ENCODE assay signal across 23 cellular contexts in the genomic region with DNA sequence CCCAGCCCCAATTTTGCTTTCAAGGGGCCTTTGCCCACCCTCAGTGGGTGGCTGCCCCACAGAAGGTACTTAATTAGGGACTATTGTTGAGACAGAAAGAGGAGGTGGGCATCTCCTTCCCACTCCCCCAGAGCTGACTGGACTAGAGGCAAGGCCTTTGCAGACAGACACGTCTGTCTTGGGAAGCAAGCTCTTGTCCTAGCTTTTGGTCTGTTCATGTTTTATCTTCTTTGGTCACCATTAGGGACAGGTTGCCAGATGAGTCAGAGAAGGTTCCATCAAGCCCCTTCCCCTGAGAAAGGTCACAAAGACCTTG. TPM values are rescaled to one million over a fixed set of nuclear protein-coding genes. Genes with fewer than 3 reads are reported as not detected.
DNase-seq lines count a peak whose midpoint lies in the region; ATAC-seq and TF ChIP-seq lines count a peak whose summit lies in the region.
"Had no signal": no experiment of that assay in that cellular context is flagged by ENCODE, and none has a peak within 500 bp of the region (broad histone marks: within the 10 kb centered on the region; RNA-seq: fewer than 3 reads in every experiment).

No MANE protein-coding gene starts in this region.

- no peak overlapping the region for H2AK9ac ChIP-seq in IMR-90 (replicated peaks; ENCODE audit: low read depth, low read length, poor library complexity)

- H3K9me1 ChIP-seq in IMR-90 (ENCODE audit: insufficient read depth, low read length): 0 out of 2 replicates have a peak, but pooled peaks cover 2% of the 10 kb centered on the region

- H3K4me1 ChIP-seq in IMR-90 (ENCODE audit: control insufficient read depth, insufficient read depth, low read length) (peaks cover 2% of the 10 kb centered on the region; the same call in 1 of the 2 replicates), neutrophil (ENCODE audit: control insufficient read depth in 1 of 2, insufficient read depth in 1 of 2, low read depth in 1 of 2, low read length in 1 of 2) (peaks cover 32 to 44% of the 10 kb centered on the region in 2 experiments), right cardiac atrium (ENCODE audit: control insufficient read depth, insufficient read depth, low read length) (no peaks in the 10 kb centered on the region)
- H3K4me1 ChIP-seq: HAP-1, SJCRH30 had no signal

- H4K20me1 ChIP-seq in IMR-90 (ENCODE audit: insufficient read depth, low read length): no peaks in the 10 kb centered on the region

- no TSS peak for BruUV-seq in IMR-90 (replicated peaks; lab: Mats Ljungman, UMichigan)

- H3K18ac ChIP-seq in IMR-90 (ENCODE audit: low read depth, low read length): no peak overlapping the region

- H4K5ac ChIP-seq in IMR-90 (ENCODE audit: low read depth, low read length): no peak overlapping the region

- H3K27ac ChIP-seq in 22Rv1 (peak overlapping the region; percentile 90), IMR-90 (ENCODE audit: insufficient read depth, low read length) (no peak overlapping the region), neutrophil (peak overlapping the region; percentile 68), right cardiac atrium (ENCODE audit: low read length) (no peak overlapping the region)
- H3K27ac ChIP-seq: GM23248, KMS-11, SJCRH30 had no signal

- no peaks in the 10 kb centered on the region for H3K79me1 ChIP-seq in IMR-90 (ENCODE audit: low read depth in 1 of 2, low read length in 2 of 2)

- CTCF ChIA-PET in IMR-90 (lab: Yijun Ruan, JAX): no interaction called here

- no peak overlapping the region for H2BK15ac ChIP-seq in IMR-90 (ENCODE audit: low read depth, low read length)

- H3K23ac ChIP-seq in IMR-90 (ENCODE audit: low read depth, low read length): no peak overlapping the region

- DNase-seq in IMR-90 (no peak), right cardiac atrium (no peak)
- DNase-seq: 8988T, ACHN, GM23248, HFFc6, NCI-H1092, NCI-H1417 treated with DMSO at 0.1 percent for 48 hours, NCI-H1694 treated with DMSO at 0.1 percent for 48 hours, NCI-H2081, NCI-H226, NCI-H510A, NCI-H69, SJCRH30, T-cell had no signal

- no CpG with 5 or more reads among the region's 1 CpG for WGBS in IMR-90 (ENCODE audit: extremely low coverage in 2 of 2, insufficient read length in 1 of 2), 2 experiments
- WGBS in right cardiac atrium: 91% methylated on average over 1 of the region's 1 CpG

- H2AK5ac ChIP-seq in IMR-90 (ENCODE audit: low read depth, low read length): no peak overlapping the region

- no peak overlapping the region for H3K9ac ChIP-seq in IMR-90 (ENCODE audit: low read depth, low read length)
- H3K9ac ChIP-seq: GM23248, KMS-11 had no signal

- no peak overlapping the region for H2BK20ac ChIP-seq in IMR-90 (ENCODE audit: low read depth, low read length)

- TF ChIP-seq POLR2A in IMR-90 (IDR thresholded peaks at IDR 0.05; ENCODE audit: low read depth, low read length) (no peak), Raji (IDR thresholded peaks at IDR 0.05; ENCODE audit: insufficient read depth, low read depth, low read length) (peak; percentile 28)

- no peak overlapping the region for H3K4me3 ChIP-seq in IMR-90 (ENCODE audit: insufficient read depth, low read depth, low read length)
- H3K4me3 ChIP-seq in neutrophil (ENCODE audit: low read depth in 1 of 2, low read length in 1 of 2): no peak overlapping the region
- no peak overlapping the region for H3K4me3 ChIP-seq in right cardiac atrium (ENCODE audit: low read length)
- H3K4me3 ChIP-seq: GM23248, HAP-1, SJCRH30 had no signal

- TF ChIP-seq CTCF in 22Rv1 (IDR thresholded peaks at IDR 0.05) (no peak), IMR-90 (conservative IDR thresholded peaks at IDR 0.05; ENCODE audit: low read depth, low read length) (no peak), neutrophil (IDR thresholded peaks at IDR 0.05) (no peak)

- H3K36me3 ChIP-seq in IMR-90 (ENCODE audit: control insufficient read depth, insufficient read depth, low read length) (no peaks in the 10 kb centered on the region), neutrophil (peaks cover 63% of the 10 kb centered on the region)
- H3K36me3 ChIP-seq: HAP-1, SJCRH30 had no signal

- no peak overlapping the region for H3K4ac ChIP-seq in IMR-90 (ENCODE audit: low read depth, low read length)

- TF ChIP-seq RAD21 in IMR-90 (IDR thresholded peaks at IDR 0.05; ENCODE audit: low read length): no peak

- intact Hi-C loops in IMR-90 (cut with micrococcal nuclease) (no loop called here), right cardiac atrium (cut with DNase I) (no loop called here)

- POLR2A ChIA-PET in IMR-90 (lab: Charles Lee; ENCODE audit: unreplicated experiment): no interaction called here

- no peak overlapping the region for H4K8ac ChIP-seq in IMR-90 (ENCODE audit: low read depth in 2 of 2, low read length in 2 of 2)

- H4K91ac ChIP-seq in IMR-90 (ENCODE audit: insufficient read depth, low read depth, low read length): peak overlapping the region; percentile 10; the same call in 1 of the 2 replicates

- H3K14ac ChIP-seq in IMR-90 (replicated peaks; ENCODE audit: low read depth, low read length): no peak overlapping the region

- in situ Hi-C loops in IMR-90 (cut with MboI; ENCODE audit: low sequenced_read_pairs): no loop called here

- no peak overlapping the region for H3K4me2 ChIP-seq in IMR-90 (ENCODE audit: low read depth, low read length)
- H3K4me2 ChIP-seq: KMS-11 had no signal

- dilution Hi-C loops in IMR-90 (cut with HindIII; ENCODE audit: low sequenced_read_pairs, unreplicated experiment): no loop called here

- ATAC-seq in IMR-90 (ENCODE audit: low read depth) (no peak), GM21529 (IDR thresholded peaks at IDR 0.05; ENCODE audit: unreplicated experiment) (no peak), GM21825 (IDR thresholded peaks at IDR 0.05; ENCODE audit: unreplicated experiment) (no peak), right cardiac atrium (no peak)
- ATAC-seq: Right ventricle myocardium inferior, T-cell had no signal

- H3K9me3 ChIP-seq in IMR-90 (ENCODE audit: control insufficient read depth, insufficient read depth, low read length): no peaks in the 10 kb centered on the region
- peaks cover 3% of the 10 kb centered on the region for H3K9me3 ChIP-seq in neutrophil
- H3K9me3 ChIP-seq in right cardiac atrium (ENCODE audit: control insufficient read depth, low read length): no peaks in the 10 kb centered on the region
- H3K9me3 ChIP-seq: HAP-1, SJCRH30 had no signal

- H2BK120ac ChIP-seq in IMR-90 (ENCODE audit: low read depth, low read length): no peak overlapping the region

- H3K56ac ChIP-seq in IMR-90 (ENCODE audit: extremely low read depth, insufficient read depth, low read length): no peak overlapping the region

- no peak overlapping the region for H2AFZ ChIP-seq in IMR-90 (replicated peaks; ENCODE audit: low read length, poor library complexity)
- H2AFZ ChIP-seq: GM23248 had no signal

- H2BK5ac ChIP-seq in IMR-90 (ENCODE audit: low read depth, low read length, poor library complexity, severe bottlenecking): no peak overlapping the region

- H3K27me3 ChIP-seq in IMR-90 (ENCODE audit: control insufficient read depth, insufficient read depth, low read length) (no peaks in the 10 kb centered on the region), neutrophil (no peaks in the 10 kb centered on the region), right cardiac atrium (ENCODE audit: control insufficient read depth, insufficient read depth) (no peaks in the 10 kb centered on the region)
- H3K27me3 ChIP-seq: SJCRH30 had no signal

TF ChIP-seq in IMR-90, 13 proteins besides CTCF, POLR2A, EP300 and RAD21:
- no peak for TF ChIP-seq USF2 (IDR thresholded peaks at IDR 0.05; ENCODE audit: low read depth, low read length)
- no peak for TF ChIP-seq CEBPB (IDR thresholded peaks at IDR 0.05; ENCODE audit: low read depth, low read length)
- no peak for TF ChIP-seq MAFK (IDR thresholded peaks at IDR 0.05; ENCODE audit: low read depth, low read length)
- no peak for TF ChIP-seq MAZ (IDR thresholded peaks at IDR 0.05; ENCODE audit: borderline replicate concordance, low read depth, low read length)
- no peak for TF ChIP-seq FOS (IDR thresholded peaks at IDR 0.05; ENCODE audit: low read depth, low read length)
- TF ChIP-seq CHD1 (IDR thresholded peaks at IDR 0.05; ENCODE audit: low read depth, low read length): no peak
- TF ChIP-seq BHLHE40 (IDR thresholded peaks at IDR 0.05; ENCODE audit: low read depth, low read length): no peak
- TF ChIP-seq RCOR1 (IDR thresholded peaks at IDR 0.05; ENCODE audit: insufficient replicate concordance, low read length): no peak
- no peak for TF ChIP-seq SMC3 (IDR thresholded peaks at IDR 0.05; ENCODE audit: low read depth, low read length)
- no peak for TF ChIP-seq ELK1 (IDR thresholded peaks at IDR 0.05; ENCODE audit: borderline replicate concordance, low read depth, low read length)
- no peak for TF ChIP-seq NFE2L2 (IDR thresholded peaks at IDR 0.05; ENCODE audit: low read depth, low read length)
- no peak for TF ChIP-seq RFX5 (IDR thresholded peaks at IDR 0.05; ENCODE audit: low read depth, low read length)
- no peak for TF ChIP-seq MXI1 (IDR thresholded peaks at IDR 0.05; ENCODE audit: borderline replicate concordance, low read depth, low read length)

RNA-seq across cellular contexts. Expression of gene PTAFR, which starts 27.7 kb away (rescaled TPM):
- total RNA-seq in IMR-90 (2012; rRNA removed): under 0.01 and 0.18 TPM in 2 replicates
- polyA plus RNA-seq in IMR-90 (2012; rRNA removed): 0.17 and 0.30 TPM in 2 replicates
- 0.09 and 0.11 TPM in 2 replicates for polyA plus RNA-seq in IMR-90 (2012; cell fraction: cytosol; rRNA removed)
- 0.06 and 0.16 TPM in 2 replicates for polyA plus RNA-seq in IMR-90 (2012; cell fraction: nucleus; rRNA removed; ENCODE audit: low replicate concordance)
- 1 to 10 TPM; 2.0 to 3.6 (median 3.0) TPM for total RNA-seq in right cardiac atrium
- 0.52 TPM for polyA plus RNA-seq in right cardiac atrium
- total RNA-seq: GM23248 had no signal
- polyA plus RNA-seq: GM23248 had no signal

Comparison
In these comparisons a context has a peak if more than half of its experiments do, and no peak if none do; other contexts are left out.
1. H3K27ac ChIP-seq: peak in 22Rv1 (single experiment) and neutrophil (single experiment); none in IMR-90 (single experiment) and right cardiac atrium (single experiment).